ENCODE assay signal across 1 cellular context in genomic region chr2:76731157-76731556, GRCh38.
TF ChIP-seq lines count a peak whose summit lies in the region.

No MANE protein-coding gene starts in this region.

TF ChIP-seq in HepG2, 621 proteins besides CTCF, POLR2A, EP300 and RAD21 (continued from another document):
- no peak for TF ChIP-seq TCF7L2 (IDR thresholded peaks at IDR 0.05; ENCODE audit: low read depth, low read length)
- no peak for TF ChIP-seq ZEB1 (IDR thresholded peaks at IDR 0.05; ENCODE audit: insufficient replicate concordance, low read depth)
- TF ChIP-seq, protein P1, sequence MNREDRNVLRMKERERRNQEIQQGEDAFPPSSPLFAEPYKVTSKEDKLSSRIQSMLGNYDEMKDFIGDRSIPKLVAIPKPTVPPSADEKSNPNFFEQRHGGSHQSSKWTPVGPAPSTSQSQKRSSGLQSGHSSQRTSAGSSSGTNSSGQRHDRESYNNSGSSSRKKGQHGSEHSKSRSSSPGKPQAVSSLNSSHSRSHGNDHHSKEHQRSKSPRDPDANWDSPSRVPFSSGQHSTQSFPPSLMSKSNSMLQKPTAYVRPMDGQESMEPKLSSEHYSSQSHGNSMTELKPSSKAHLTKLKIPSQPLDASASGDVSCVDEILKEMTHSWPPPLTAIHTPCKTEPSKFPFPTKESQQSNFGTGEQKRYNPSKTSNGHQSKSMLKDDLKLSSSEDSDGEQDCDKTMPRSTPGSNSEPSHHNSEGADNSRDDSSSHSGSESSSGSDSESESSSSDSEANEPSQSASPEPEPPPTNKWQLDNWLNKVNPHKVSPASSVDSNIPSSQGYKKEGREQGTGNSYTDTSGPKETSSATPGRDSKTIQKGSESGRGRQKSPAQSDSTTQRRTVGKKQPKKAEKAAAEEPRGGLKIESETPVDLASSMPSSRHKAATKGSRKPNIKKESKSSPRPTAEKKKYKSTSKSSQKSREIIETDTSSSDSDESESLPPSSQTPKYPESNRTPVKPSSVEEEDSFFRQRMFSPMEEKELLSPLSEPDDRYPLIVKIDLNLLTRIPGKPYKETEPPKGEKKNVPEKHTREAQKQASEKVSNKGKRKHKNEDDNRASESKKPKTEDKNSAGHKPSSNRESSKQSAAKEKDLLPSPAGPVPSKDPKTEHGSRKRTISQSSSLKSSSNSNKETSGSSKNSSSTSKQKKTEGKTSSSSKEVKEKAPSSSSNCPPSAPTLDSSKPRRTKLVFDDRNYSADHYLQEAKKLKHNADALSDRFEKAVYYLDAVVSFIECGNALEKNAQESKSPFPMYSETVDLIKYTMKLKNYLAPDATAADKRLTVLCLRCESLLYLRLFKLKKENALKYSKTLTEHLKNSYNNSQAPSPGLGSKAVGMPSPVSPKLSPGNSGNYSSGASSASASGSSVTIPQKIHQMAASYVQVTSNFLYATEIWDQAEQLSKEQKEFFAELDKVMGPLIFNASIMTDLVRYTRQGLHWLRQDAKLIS (CRISPR knock-in tag; IDR thresholded peaks at IDR 0.05), result no peak
- no peak for TF ChIP-seq NFIC (IDR thresholded peaks at IDR 0.05; ENCODE audit: low read length)
- no peak for TF ChIP-seq NCOA1 (CRISPR knock-in tag; IDR thresholded peaks at IDR 0.05)
- no peak for TF ChIP-seq NFE2L2 (IDR thresholded peaks at IDR 0.05; ENCODE audit: low read length)
- no peak for TF ChIP-seq ZNF264 (CRISPR knock-in tag; IDR thresholded peaks at IDR 0.05)
